In genomic region chr17:909642-910323, GRCh38 we compare ENCODE assay signal across 13 cellular contexts.
DNase-seq lines count a peak whose midpoint lies in the region; ATAC-seq, FAIRE-seq and TF ChIP-seq lines count a peak whose summit lies in the region.
"Had no signal": no experiment of that assay in that cellular context is flagged by ENCODE, and none has a peak within 500 bp of the region (broad histone marks: within the 10 kb centered on the region; RNA-seq: fewer than 3 reads in every experiment).

No MANE protein-coding gene starts in this region.

- H3K36me3 ChIP-seq in left ventricle myocardium inferior (no peaks in the 10 kb centered on the region), K562 (ENCODE audit: control insufficient read depth, insufficient read depth, low read length) (no peaks in the 10 kb centered on the region), right lobe of liver (no peaks in the 10 kb centered on the region), vagina (no peaks in the 10 kb centered on the region)

- H4K20me1 ChIP-seq in K562 (replicated peaks; ENCODE audit: control insufficient read depth, insufficient read depth, low read length), result no peaks in the 10 kb centered on the region

- H3K27me3 ChIP-seq in left ventricle myocardium inferior (ENCODE audit: low read depth), result no peaks in the 10 kb centered on the region
- H3K27me3 ChIP-seq in K562 (ENCODE audit: control insufficient read depth in 2 of 2, insufficient read depth in 2 of 2, low read length in 2 of 2), result peaks cover 13 to 45% of the 10 kb centered on the region in 2 experiments
- H3K27me3 ChIP-seq in right lobe of liver, result no peaks in the 10 kb centered on the region
- no peaks in the 10 kb centered on the region for H3K27me3 ChIP-seq in vagina

- no peak for TF ChIP-seq RAD21 in K562 (CRISPR knock-in tag; conservative IDR thresholded peaks at IDR 0.05 in 1 of 2, IDR thresholded peaks at IDR 0.05 in 1 of 2)

- H3K9ac ChIP-seq in K562 (ENCODE audit: insufficient read depth in 1 of 2, low read depth in 2 of 2, low read length in 2 of 2), result no peak overlapping the region

- peaks cover 36% of the 10 kb centered on the region for H3K4me1 ChIP-seq in left ventricle myocardium inferior
- no peaks in the 10 kb centered on the region for H3K4me1 ChIP-seq in K562 (replicated peaks in 1 of 2; ENCODE audit: control insufficient read depth in 2 of 2, insufficient read depth in 2 of 2, low read length in 2 of 2)
- peaks cover 0 to 42% (median 0%) of the 10 kb centered on the region in 4 donors for H3K4me1 ChIP-seq in right lobe of liver
- peaks cover 64% of the 10 kb centered on the region for H3K4me1 ChIP-seq in vagina

- FAIRE-seq in K562 (lab: Jason Lieb, UNC), result no peak

- H3K9me3 ChIP-seq in left ventricle myocardium inferior (replicated peaks), result no peaks in the 10 kb centered on the region
- H3K9me3 ChIP-seq in K562 (replicated peaks; ENCODE audit: control insufficient read depth, insufficient read depth, low read depth, low read length), result no peaks in the 10 kb centered on the region
- H3K9me3 ChIP-seq in right lobe of liver, result no peaks in the 10 kb centered on the region
- no peaks in the 10 kb centered on the region for H3K9me3 ChIP-seq in vagina

- BruUV-seq in K562 (replicated peaks; lab: Mats Ljungman, UMichigan), result no TSS peak

- TF ChIP-seq CTCF in left ventricle myocardium inferior (IDR thresholded peaks at IDR 0.05; ENCODE audit: borderline replicate concordance) (no peak), K562 (IDR thresholded peaks at IDR 0.05 in 2 of 3, conservative IDR thresholded peaks at IDR 0.05 in 1 of 3; ENCODE audit: insufficient read depth in 2 of 3, low read depth in 1 of 3, low read length in 3 of 3) (no peak), right lobe of liver (IDR thresholded peaks at IDR 0.05) (no peak), vagina (IDR thresholded peaks at IDR 0.05) (no peak)

- H3K4me2 ChIP-seq in K562 (ENCODE audit: insufficient read depth, low read length), result no peak overlapping the region

- CTCF ChIA-PET in K562 (lab: Yijun Ruan, JAX; ENCODE audit: low intra/inter-chr PET ratio), result no interaction called here

- DNase-seq in left ventricle myocardium inferior, result no peak
- no peak for DNase-seq in Right ventricle myocardium superior
- DNase-seq in K562 (ENCODE audit: extremely low read depth in 1 of 4, low spot score in 3 of 4), result peak in 1 of 4 experiments; percentile 21
- peak in 2 of 3 donors; percentile 41 to 66 for DNase-seq in right lobe of liver
- DNase-seq in vagina (ENCODE audit: extremely low spot score in 2 of 2), result no peak
- DNase-seq in kidney glomerular epithelial cell (lab: John Stamatoyannopoulos, UW), result no peak
- DNase-seq in kidney tubule cell (ENCODE audit: low spot score), result no peak
- DNase-seq in cerebellar nuclear complex (lab: John Stamatoyannopoulos, UW), result no peak
- DNase-seq: activated CD4-positive, alpha-beta T cell treated with anti-CD3 and anti-CD28 coated beads for 4 hours; caudate nucleus; erythroblast; naive thymus-derived CD4-positive, alpha-beta T cell; NCI-H2029 had no signal

- no peak for TF ChIP-seq POLR2A in K562 (conservative IDR thresholded peaks at IDR 0.05)
- TF ChIP-seq POLR2A in right lobe of liver (IDR thresholded peaks at IDR 0.05), result no peak
- TF ChIP-seq POLR2A in vagina (IDR thresholded peaks at IDR 0.05), result no peak

- H3K27ac ChIP-seq in left ventricle myocardium inferior (replicated peaks) (peak overlapping the region; percentile 64), K562 (ENCODE audit: extremely low read depth, low read depth, low read length) (no peak overlapping the region), right lobe of liver (peak overlapping the region; percentile 54 to 80 (median 76)), vagina (peak overlapping the region; percentile 61)

- WGBS in K562 (ENCODE audit: insufficient coverage, low coverage, missing lambda C conversion rate), result 6% methylated on average over 18 of the region's 24 CpGs
- WGBS in right lobe of liver (ENCODE audit: insufficient coverage, low coverage, low lambda C conversion rate, missing lambda C conversion rate), result 70% methylated on average over 22 of the region's 24 CpGs

- in situ Hi-C loops in K562 (cut with MboI), result no loop called here

- no peaks in the 10 kb centered on the region for H3K9me1 ChIP-seq in K562 (ENCODE audit: control insufficient read depth, insufficient read depth, low read length)

- H2AFZ ChIP-seq in K562 (ENCODE audit: low read depth, low read length), result no peak overlapping the region

- intact Hi-C loops in left ventricle myocardium inferior (cut with micrococcal nuclease), result loop anchor here (10.0 kb wide), 1 partner anchor 65 kb away; no protein-coding TSS in a partner anchor
- intact Hi-C loops in Right ventricle myocardium superior (cut with DNase I), result loop anchor here (10.0 kb wide), 1 partner anchor 65 kb away; the partner anchor contains the start of gene NXN
- intact Hi-C loops in K562 (cut with micrococcal nuclease), result no loop called here
- intact Hi-C loops in right lobe of liver (cut with DNase I), result no loop called here
- intact Hi-C loops in vagina (cut with DNase I), result no loop called here

- TF ChIP-seq EP300 in K562 (IDR thresholded peaks at IDR 0.05; ENCODE audit: low read length), result no peak

- no peak for ATAC-seq in Right ventricle myocardium superior (ENCODE audit: poor library complexity)
- ATAC-seq in K562, result no peak
- ATAC-seq in right lobe of liver, result peak; percentile 56 to 72 (median 66)
- ATAC-seq: naive thymus-derived CD4-positive, alpha-beta T cell had no signal

- H3K4me3 ChIP-seq in left ventricle myocardium inferior (no peak overlapping the region), K562 (no peak overlapping the region), right lobe of liver (peak overlapping the region; percentile 9 to 51 (median 36)), vagina (peak overlapping the region in 1 of 2 donors; percentile 21)

- no peaks in the 10 kb centered on the region for H3K79me2 ChIP-seq in K562 (ENCODE audit: control insufficient read depth, insufficient read depth, low read length)

- POLR2A ChIA-PET in K562 (lab: Yijun Ruan, JAX), result interaction anchor here (0.7 kb wide), 1 partner anchor 10 kb away, joined by 3 read pairs; no protein-coding TSS in a partner anchor

TF ChIP-seq in K562, 482 proteins besides CTCF, POLR2A, EP300 and RAD21:
- TF ChIP-seq PHB2 (IDR thresholded peaks at IDR 0.05; ENCODE audit: low read depth) (no peak), FOSL1 (tag; conservative IDR thresholded peaks at IDR 0.05) (peak; percentile 41), MYC (IDR thresholded peaks at IDR 0.05; ENCODE audit: low read depth, low read length) (no peak), MYC (CRISPR knock-in tag; IDR thresholded peaks at IDR 0.05; ENCODE audit: borderline replicate concordance, low read depth) (no peak), HEY1 (CRISPR knock-in tag; IDR thresholded peaks at IDR 0.05; ENCODE audit: borderline replicate concordance) (no peak), TEAD4 (IDR thresholded peaks at IDR 0.05; ENCODE audit: low read length) (no peak), TEAD4 (CRISPR knock-in tag; IDR thresholded peaks at IDR 0.05; ENCODE audit: borderline replicate concordance) (no peak), CXXC5 (CRISPR knock-in tag; IDR thresholded peaks at IDR 0.05) (peak; percentile 28; the same call in 1 of the 2 replicates), EGR1 (conservative IDR thresholded peaks at IDR 0.05) (peak; percentile 47), PTTG1 (tag; IDR thresholded peaks at IDR 0.05; ENCODE audit: low read depth) (no peak), TFE3 (CRISPR knock-in tag; IDR thresholded peaks at IDR 0.05) (peak; percentile 16; the same call in 1 of the 2 replicates), SMAD4 (CRISPR knock-in tag; conservative IDR thresholded peaks at IDR 0.05) (0 out of 2 replicates have a peak, but pooled peaks have one; percentile 22), CBX1 (IDR thresholded peaks at IDR 0.05; ENCODE audit: low read depth) (no peak), CEBPG (CRISPR knock-in tag; IDR thresholded peaks at IDR 0.05) (no peak), CEBPG (tag; conservative IDR thresholded peaks at IDR 0.05 in 1 of 2, IDR thresholded peaks at IDR 0.05 in 1 of 2) (peak in 1 of 2 experiments; percentile 33; a peak in 1 of 4 replicates), DNMT1 (IDR thresholded peaks at IDR 0.05) (no peak), GABPA (tag; conservative IDR thresholded peaks at IDR 0.05; ENCODE audit: low read depth) (peak; percentile 53), SMAD3 (CRISPR knock-in tag; conservative IDR thresholded peaks at IDR 0.05) (no peak), MTA1 (IDR thresholded peaks at IDR 0.05; ENCODE audit: borderline replicate concordance) (no peak)

Comparison
In these comparisons a context has a peak if more than half of its experiments do, and no peak if none do; other contexts are left out.
1. DNase-seq: peak in right lobe of liver (2 of 3); none in left ventricle myocardium inferior (single experiment), Right ventricle myocardium superior (single experiment), vagina (0 of 2), kidney glomerular epithelial cell (single experiment), kidney tubule cell (single experiment) and cerebellar nuclear complex (0 of 2).
2. H3K4me3 ChIP-seq: peak in right lobe of liver (3 of 3); none in left ventricle myocardium inferior (single experiment) and K562 (single experiment).
3. ATAC-seq: peak in right lobe of liver (4 of 4); none in Right ventricle myocardium superior (single experiment) and K562 (single experiment).
4. intact Hi-C loops: an anchor here in left ventricle myocardium inferior (10.0 kb wide) and Right ventricle myocardium superior (10.0 kb wide); none called in K562, right lobe of liver and vagina.